Comparison of ENCODE assay signal across 8 cellular contexts in the genomic region with DNA sequence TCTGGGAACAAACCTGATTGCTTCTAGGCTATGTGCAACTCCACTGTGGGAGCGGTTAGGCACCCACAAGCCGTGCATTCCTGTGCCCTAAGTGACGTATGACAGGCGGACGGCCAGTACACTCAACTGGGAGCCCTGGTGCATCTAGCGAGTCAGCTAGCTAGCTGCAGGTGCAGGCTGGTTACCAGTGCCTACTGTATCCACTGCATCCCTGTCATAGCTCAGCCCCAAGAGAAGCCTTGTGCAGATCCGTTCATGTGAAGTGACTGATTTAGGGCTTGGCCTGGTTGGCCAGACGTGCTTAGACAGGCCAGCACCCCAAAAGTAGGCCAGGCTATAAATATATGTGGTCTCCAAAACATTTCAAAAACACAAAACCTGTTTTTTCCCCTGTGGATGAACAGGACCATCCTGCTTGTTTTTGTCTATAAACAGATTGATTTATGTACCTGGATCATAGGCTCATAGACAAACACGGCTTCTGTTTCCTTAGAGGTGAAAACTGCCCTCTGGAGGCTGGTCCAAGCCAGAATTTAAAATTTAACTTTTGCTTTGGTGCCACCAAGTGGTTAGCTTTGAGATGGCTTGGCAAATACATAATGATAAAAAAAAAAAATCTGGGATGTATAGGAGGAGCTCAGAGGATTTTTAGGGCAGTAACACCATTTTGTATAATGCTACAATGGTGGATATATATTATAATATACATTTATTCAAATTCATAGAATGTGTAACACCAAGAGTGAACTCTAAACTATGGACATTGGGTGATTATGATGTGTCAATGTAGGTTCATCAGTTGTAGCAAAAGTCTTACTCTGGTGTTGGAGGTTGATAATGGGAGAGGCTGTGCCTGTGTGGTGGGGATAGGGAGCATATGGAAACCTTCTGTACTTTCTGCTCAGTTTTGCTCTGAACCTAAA.
DNase-seq lines count a peak whose midpoint lies in the region; ATAC-seq and TF ChIP-seq lines count a peak whose summit lies in the region.

No MANE protein-coding gene starts in this region.

- H3K4me1 Mint-ChIP-seq in progenitor cell of endocrine pancreas (ENCODE audit: low read depth), result peaks cover 3% of the 10 kb centered on the region

- H3K36me3 Mint-ChIP-seq in progenitor cell of endocrine pancreas (ENCODE audit: insufficient read depth), result peaks cover 4% of the 10 kb centered on the region

- H3K27me3 ChIP-seq in GM06990 (replicated peaks; ENCODE audit: control insufficient read depth, insufficient read depth, low read length), result no peaks in the 10 kb centered on the region
- H3K27me3 ChIP-seq in Peyer's patch, result no peaks in the 10 kb centered on the region
- no peaks in the 10 kb centered on the region for H3K27me3 ChIP-seq in gastroesophageal sphincter

- H3K27ac Mint-ChIP-seq in progenitor cell of endocrine pancreas, result no peak overlapping the region

- TF ChIP-seq POLR2A in Peyer's patch (IDR thresholded peaks at IDR 0.05) (no peak), gastroesophageal sphincter (IDR thresholded peaks at IDR 0.05) (no peak)

- no peaks in the 10 kb centered on the region for H3K4me1 ChIP-seq in Peyer's patch
- H3K4me1 ChIP-seq in gastroesophageal sphincter, result peaks cover 0 to 8% (median 0%) of the 10 kb centered on the region in 3 donors

- TF ChIP-seq CTCF in GM06990 (IDR thresholded peaks at IDR 0.05; ENCODE audit: insufficient read depth, low read length, poor library complexity, severe bottlenecking) (peak; percentile 88), Peyer's patch (IDR thresholded peaks at IDR 0.05) (peak; percentile 49 to 98 (median 90)), gastroesophageal sphincter (IDR thresholded peaks at IDR 0.05) (peak; percentile 84 to 91 (median 87)), progenitor cell of endocrine pancreas (IDR thresholded peaks at IDR 0.05; ENCODE audit: unreplicated experiment) (peak; percentile 93)

- no peak for TF ChIP-seq EP300 in gastroesophageal sphincter (IDR thresholded peaks at IDR 0.05)

- H3K9me3 ChIP-seq in Peyer's patch (no peaks in the 10 kb centered on the region), gastroesophageal sphincter (no peaks in the 10 kb centered on the region)

- H3K27ac ChIP-seq in Peyer's patch, result no peak overlapping the region
- H3K27ac ChIP-seq in gastroesophageal sphincter, result peak overlapping the region in 3 of 4 donors; percentile 39 to 66 (median 52)

- ATAC-seq in gastroesophageal sphincter (peak; percentile 71), HG03045 (IDR thresholded peaks at IDR 0.05; ENCODE audit: unreplicated experiment) (no peak)

- H3K4me3 Mint-ChIP-seq in progenitor cell of endocrine pancreas (ENCODE audit: low read depth), result no peak overlapping the region

- no peaks in the 10 kb centered on the region for H3K9me3 Mint-ChIP-seq in progenitor cell of endocrine pancreas (ENCODE audit: low read depth)

- H3K36me3 ChIP-seq in GM06990 (ENCODE audit: control insufficient read depth, insufficient read depth, low read length) (no peaks in the 10 kb centered on the region), Peyer's patch (no peaks in the 10 kb centered on the region), gastroesophageal sphincter (no peaks in the 10 kb centered on the region)

- peak; percentile 34 for DNase-seq in GM06990 (ENCODE audit: extremely low read depth, insufficient read length)
- DNase-seq in H4 (ENCODE audit: low spot score), result peak; percentile 35
- peak; percentile 68 to 81 for DNase-seq in Kasumi-1 (lab: John Stamatoyannopoulos, UW)
- DNase-seq in Peyer's patch, result peak in 2 of 3 donors; percentile 28 to 74
- peak; percentile 77 for DNase-seq in activated effector memory CD4-positive, alpha-beta T cell treated with anti-CD3 and anti-CD28 coated beads, Interleukin-2, amount 50 U/mL, for 16 hours
- peak; percentile 33 for DNase-seq in progenitor cell of endocrine pancreas (ENCODE audit: low spot score, unreplicated experiment)

- H3K4me3 ChIP-seq in GM06990 (replicated peaks; ENCODE audit: low read depth, low read length) (no peak overlapping the region), Peyer's patch (no peak overlapping the region), gastroesophageal sphincter (no peak overlapping the region)

- 47 to 67% methylated on average over 3 to 5 of the region's 9 CpGs for WGBS in gastroesophageal sphincter (ENCODE audit: low coverage in 1 of 2), 2 donors

- no peaks in the 10 kb centered on the region for H3K27me3 Mint-ChIP-seq in progenitor cell of endocrine pancreas

Comparison
In these comparisons a context has a peak if more than half of its experiments do, and no peak if none do; other contexts are left out.
1. H3K27ac ChIP-seq: peak in gastroesophageal sphincter (3 of 4); none in Peyer's patch (0 of 4).
2. Peak in every context shown above with its lines, with median percentiles within 50 percentile points of each other: DNase-seq and CTCF ChIP-seq.